23 cellular contexts compared by ENCODE assay signal in genomic region chr3:187310954-187311470, GRCh38. TPM values are rescaled to one million over a fixed set of nuclear protein-coding genes. Genes with fewer than 3 reads are reported as not detected.
"Had no signal": no experiment of that assay in that cellular context is flagged by ENCODE, and none has a peak within 500 bp of the region (broad histone marks: within the 10 kb centered on the region; RNA-seq: fewer than 3 reads in every experiment).

No MANE protein-coding gene starts in this region.

- H3K9me3 ChIP-seq: esophagus squamous epithelium, heart left ventricle, pancreas, right lobe of liver, upper lobe of left lung had no signal

- ATAC-seq: heart left ventricle, left colon, left ventricle myocardium superior, pancreas, right lobe of liver had no signal

- H3K36me3 ChIP-seq: esophagus squamous epithelium, heart left ventricle, pancreas, right lobe of liver, upper lobe of left lung had no signal

- H3K4me1 ChIP-seq: esophagus squamous epithelium, heart left ventricle, pancreas, right lobe of liver, upper lobe of left lung had no signal

- H3K27ac ChIP-seq: dorsolateral prefrontal cortex, epithelial cell of prostate, pancreas, right lobe of liver, upper lobe of left lung had no signal

- DNase-seq: central memory CD4-positive, alpha-beta T cell; cortex of kidney; dorsolateral prefrontal cortex; effector CD8-positive, alpha-beta T cell; esophagus squamous epithelium; foreskin melanocyte; heart left ventricle; hippocampal formation; left colon; left ventricle myocardium superior; mesendoderm; naive B cell; occipital lobe; pancreas; retina; right lobe of liver; stimulated activated naive CD4-positive, alpha-beta T cell treated with Interleukin-2 at 50 U/mL for 16 hours; upper lobe of left lung had no signal

- H3K4me3 ChIP-seq: dorsolateral prefrontal cortex, esophagus squamous epithelium, heart left ventricle, lung, pancreas, right lobe of liver, upper lobe of left lung had no signal

- H3K27me3 ChIP-seq: pancreas, right lobe of liver, upper lobe of left lung had no signal

RNA-seq across cellular contexts. Expression of gene MASP1, which starts 19.5 kb away (rescaled TPM):
- total RNA-seq: kidney epithelial cell had no signal

RNA-seq across cellular contexts. Expression of gene RTP4, which starts 57.2 kb away (rescaled TPM):
- total RNA-seq: chondrocyte, occipital lobe, progenitor cell of endocrine pancreas had no signal
